In the genomic region with DNA sequence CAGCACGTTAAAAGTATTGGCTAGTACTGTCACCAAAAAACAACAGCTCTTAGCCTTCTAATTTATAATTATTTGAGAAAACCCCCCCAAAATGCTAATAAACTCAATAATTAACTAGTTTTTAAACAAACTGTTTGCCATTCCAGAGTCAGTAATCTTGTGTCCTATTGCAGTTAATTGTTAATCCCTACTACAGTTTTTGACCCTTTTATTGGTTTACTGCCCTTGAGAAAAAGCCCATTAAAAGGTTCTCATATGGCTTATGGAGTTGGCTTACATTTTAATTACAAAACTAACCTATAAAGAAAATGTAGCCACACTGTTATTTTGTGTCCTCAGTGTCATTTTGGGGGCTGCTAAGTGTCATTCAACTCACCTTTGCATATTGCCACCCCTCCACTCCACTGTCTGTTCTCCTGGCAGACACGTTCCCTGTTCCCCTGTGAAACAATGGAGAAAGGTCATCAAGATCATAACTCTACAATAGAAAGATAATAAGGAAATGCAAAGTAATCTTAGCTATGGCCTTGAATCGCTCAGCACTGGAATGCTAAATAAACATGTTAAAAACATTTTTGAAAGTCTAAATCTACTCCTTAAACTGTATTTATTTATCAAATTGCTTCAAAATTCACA, we compare ENCODE assay signal across 18 cellular contexts. TPM values are rescaled to one million over a fixed set of nuclear protein-coding genes. Genes with fewer than 3 reads are reported as not detected.
DNase-seq lines count a peak whose midpoint lies in the region; ATAC-seq and TF ChIP-seq lines count a peak whose summit lies in the region.
"Had no signal": no experiment of that assay in that cellular context is flagged by ENCODE, and none has a peak within 500 bp of the region (broad histone marks: within the 10 kb centered on the region; RNA-seq: fewer than 3 reads in every experiment).

No MANE protein-coding gene starts in this region.

- peak overlapping the region; percentile 17 to 72 for H3K27ac ChIP-seq in mucosa of rectum (ENCODE audit: low read depth in 2 of 2, low read length in 2 of 2)
- peak overlapping the region; percentile 15 to 62 (median 58) for H3K27ac ChIP-seq in transverse colon
- H3K27ac ChIP-seq in upper lobe of right lung: no peak overlapping the region
- H3K27ac ChIP-seq: BLaER1 treated with 17β-estradiol and CSF1 and Interleukin-3, amounts not matched to agents 10 nM and 100 nM had no signal

- in situ Hi-C loops in transverse colon (cut with MboI; ENCODE audit: low pct_ligation_motif_present in 1 of 4, low pct_unique_long_range_greater_than_20kb in 1 of 4, low sequenced_read_pairs in 3 of 4): no loop called here

- H3K36me3 ChIP-seq in mucosa of rectum (ENCODE audit: control insufficient read depth in 2 of 2, insufficient read depth in 2 of 2, low read length in 2 of 2) (no peaks in the 10 kb centered on the region), transverse colon (no peaks in the 10 kb centered on the region), upper lobe of right lung (no peaks in the 10 kb centered on the region)
- H3K36me3 ChIP-seq: BLaER1 treated with 17β-estradiol and CSF1 and Interleukin-3, amounts not matched to agents 10 nM and 100 nM had no signal

- TF ChIP-seq CTCF in transverse colon (IDR thresholded peaks at IDR 0.05) (no peak), upper lobe of right lung (IDR thresholded peaks at IDR 0.05) (no peak)

- H3K27me3 ChIP-seq in mucosa of rectum (ENCODE audit: control insufficient read depth in 2 of 2, insufficient read depth in 2 of 2, low read length in 2 of 2) (no peaks in the 10 kb centered on the region), transverse colon (no peaks in the 10 kb centered on the region), upper lobe of right lung (no peaks in the 10 kb centered on the region)
- H3K27me3 ChIP-seq: BLaER1 treated with 17β-estradiol and CSF1 and Interleukin-3, amounts not matched to agents 10 nM and 100 nM had no signal

- H3K4me1 ChIP-seq in mucosa of rectum (ENCODE audit: control insufficient read depth in 2 of 2, insufficient read depth in 2 of 2, low read length in 2 of 2) (peaks cover 0 to 10% of the 10 kb centered on the region in 2 donors), transverse colon (peaks cover 0 to 12% (median 0%) of the 10 kb centered on the region in 4 donors), upper lobe of right lung (no peaks in the 10 kb centered on the region)
- H3K4me1 ChIP-seq: BLaER1 treated with 17β-estradiol and CSF1 and Interleukin-3, amounts not matched to agents 10 nM and 100 nM had no signal

- ATAC-seq in left colon (peak; percentile 98), GM19463 (IDR thresholded peaks at IDR 0.05; ENCODE audit: unreplicated experiment) (no peak), upper lobe of right lung (no peak)
- ATAC-seq: GM12878 had no signal

- TF ChIP-seq EP300 in transverse colon (IDR thresholded peaks at IDR 0.05; ENCODE audit: low read depth): no peak

- no peak for TF ChIP-seq POLR2A in transverse colon (IDR thresholded peaks at IDR 0.05)

- H3K4me3 ChIP-seq in mucosa of rectum (ENCODE audit: low read length in 2 of 2) (peak overlapping the region; percentile 2 to 39), transverse colon (no peak overlapping the region), upper lobe of right lung (no peak overlapping the region)
- H3K4me3 ChIP-seq: BLaER1 treated with 17β-estradiol and CSF1 and Interleukin-3, amounts not matched to agents 10 nM and 100 nM; GM12878 had no signal

- H3K9ac ChIP-seq in mucosa of rectum (ENCODE audit: low read depth in 1 of 2, low read length in 2 of 2): no peak overlapping the region
- H3K9ac ChIP-seq: BLaER1 treated with 17β-estradiol and CSF1 and Interleukin-3, amounts not matched to agents 10 nM and 100 nM had no signal

- peak; percentile 18 for DNase-seq in NCI-H82 (lab: John Stamatoyannopoulos, UW)
- no peak for DNase-seq in NCI-H82 treated with DMSO at 0.1 percent for 48 hours (lab: John Stamatoyannopoulos, UW; ENCODE audit: unreplicated experiment)
- peak; percentile 14 to 42 for DNase-seq in left colon
- peak; percentile 13 for DNase-seq in transverse colon
- DNase-seq in NCI-H2029 treated with DMSO at 0.1 percent for 48 hours (lab: John Stamatoyannopoulos, UW): no peak
- no peak for DNase-seq in upper lobe of right lung
- DNase-seq: 8988T; AML-193; CD4-positive, CD25-positive, alpha-beta regulatory T cell; DMS 273 treated with DMSO at 0.1 percent for 48 hours; GOT3; H9 had no signal

- H3K9me3 ChIP-seq in mucosa of rectum (ENCODE audit: control insufficient read depth in 2 of 2, low read length in 2 of 2): no peaks in the 10 kb centered on the region
- no peaks in the 10 kb centered on the region for H3K9me3 ChIP-seq in transverse colon
- no peaks in the 10 kb centered on the region for H3K9me3 ChIP-seq in upper lobe of right lung

- intact Hi-C loops in left colon (cut with DNase I, micrococcal nuclease) (no loop called here), transverse colon (cut with DNase I; ENCODE audit: low total_unique reads) (no loop called here), upper lobe of right lung (cut with DNase I) (no loop called here)

- WGBS in transverse colon (ENCODE audit: low coverage in 1 of 2), 2 donors: 44 to 62% methylated on average over 3 of the region's 3 CpGs

RNA-seq across cellular contexts. Expression of gene TXNDC8, which starts 51.6 kb away (rescaled TPM):
- total RNA-seq in left colon (not detected), transverse colon (not detected), upper lobe of right lung (not detected)
- total RNA-seq: CD4-positive, CD25-positive, alpha-beta regulatory T cell; Daoy; GM12878; H9; HT1080 had no signal

Comparison
In these comparisons a context has a peak if more than half of its experiments do, and no peak if none do; other contexts are left out.
1. DNase-seq: peak in NCI-H82 (single experiment), left colon (2 of 2) and transverse colon (single experiment); none in NCI-H82 treated with DMSO at 0.1 percent for 48 hours (single experiment), NCI-H2029 treated with DMSO at 0.1 percent for 48 hours (single experiment) and upper lobe of right lung (single experiment).
2. H3K4me3 ChIP-seq: peak in mucosa of rectum (2 of 2); none in transverse colon (0 of 4) and upper lobe of right lung (single experiment).